13 cellular contexts compared by ENCODE assay signal in the genomic region with DNA sequence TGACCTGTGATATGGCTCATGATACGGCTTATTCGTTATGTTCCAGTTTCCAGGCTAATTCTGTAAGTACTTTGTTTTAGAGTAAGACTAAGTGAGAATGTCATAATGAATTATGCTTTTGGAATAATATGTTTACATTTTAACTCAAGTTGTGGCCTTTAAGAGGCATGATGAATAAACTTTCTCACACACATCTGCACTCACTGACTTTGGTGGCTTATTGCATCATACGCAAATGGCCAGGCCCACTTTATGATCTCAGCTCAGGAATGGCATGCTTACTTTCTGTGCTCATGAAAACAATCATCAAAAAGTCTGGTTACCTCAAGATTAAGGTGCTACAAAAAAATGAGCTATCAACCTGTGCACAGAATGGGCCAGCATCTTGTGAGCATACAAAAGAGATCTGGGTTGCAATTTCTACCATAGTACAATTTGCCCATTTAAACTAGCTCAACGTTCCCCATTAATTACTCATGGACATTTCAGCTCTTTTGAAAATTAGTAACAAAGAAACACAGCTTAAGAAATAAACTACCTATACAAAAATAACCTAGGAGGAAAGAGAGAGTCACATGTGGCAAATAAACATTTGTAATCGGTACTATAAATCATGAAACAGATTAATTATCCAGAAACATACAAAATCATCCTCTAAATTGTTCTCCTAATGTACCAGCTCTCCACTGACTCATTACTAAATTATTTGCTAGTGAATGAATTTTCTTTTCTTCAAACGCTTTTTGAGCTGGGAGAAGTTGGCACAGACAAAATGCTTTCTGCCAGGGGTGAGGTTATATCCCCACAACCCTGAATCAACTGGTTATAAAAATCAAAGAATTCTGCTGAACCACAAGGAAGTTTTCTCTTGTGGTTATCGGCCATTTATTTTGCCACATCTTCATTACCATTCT.
DNase-seq lines count a peak whose midpoint lies in the region; TF ChIP-seq lines count a peak whose summit lies in the region.
"Had no signal": no experiment of that assay in that cellular context is flagged by ENCODE, and none has a peak within 500 bp of the region (broad histone marks: within the 10 kb centered on the region; RNA-seq: fewer than 3 reads in every experiment).

No MANE protein-coding gene starts in this region.

- H3K79me2 ChIP-seq in GM23248 (ENCODE audit: insufficient read depth): no peaks in the 10 kb centered on the region

- no peaks in the 10 kb centered on the region for H3K36me3 ChIP-seq in GM23248 (ENCODE audit: low read depth)
- H3K36me3 ChIP-seq in adipocyte (ENCODE audit: control insufficient read depth, insufficient read depth, low read length, severe bottlenecking): no peaks in the 10 kb centered on the region
- H3K36me3 ChIP-seq in skeletal muscle satellite cell (ENCODE audit: insufficient read depth, low read length): no peaks in the 10 kb centered on the region

- no peak for TF ChIP-seq CTCF in fibroblast of pulmonary artery (IDR thresholded peaks at IDR 0.05; ENCODE audit: low read length, missing control alignments)
- TF ChIP-seq CTCF in dorsolateral prefrontal cortex (IDR thresholded peaks at IDR 0.05 in 54 of 56, conservative IDR thresholded peaks at IDR 0.05 in 2 of 56; ENCODE audit: low read depth in 1 of 56, partially characterized antibody in 56 of 56): no peak
- no peak for TF ChIP-seq CTCF in lower leg skin (IDR thresholded peaks at IDR 0.05)

- H3K27me3 ChIP-seq in GM23248 (replicated peaks; ENCODE audit: insufficient read depth): no peaks in the 10 kb centered on the region
- no peaks in the 10 kb centered on the region for H3K27me3 ChIP-seq in adipocyte (replicated peaks; ENCODE audit: control insufficient read depth, insufficient read depth, low read length)
- H3K27me3 ChIP-seq in skeletal muscle satellite cell (ENCODE audit: control insufficient read depth, insufficient read depth, low read length): no peaks in the 10 kb centered on the region
- H3K27me3 ChIP-seq in dorsolateral prefrontal cortex: no peaks in the 10 kb centered on the region

- H2AFZ ChIP-seq in GM23248: no peak overlapping the region

- no peak overlapping the region for H3K4me3 ChIP-seq in GM23248
- no peak overlapping the region for H3K4me3 ChIP-seq in adipocyte (ENCODE audit: low read length)
- no peak overlapping the region for H3K4me3 ChIP-seq in fibroblast of pulmonary artery (replicated peaks; ENCODE audit: low read depth, low read length)
- no peak overlapping the region for H3K4me3 ChIP-seq in skeletal muscle satellite cell (ENCODE audit: low read length)
- H3K4me3 ChIP-seq in dorsolateral prefrontal cortex: no peak overlapping the region
- H3K4me3 ChIP-seq in lower leg skin (ENCODE audit: low read depth, poor library complexity, severe bottlenecking): no peak overlapping the region

- TF ChIP-seq POLR2A in lower leg skin (IDR thresholded peaks at IDR 0.05): no peak

- in situ Hi-C loops in GM23248 (cut with MboI): no loop called here

- H3K4me2 ChIP-seq in GM23248 (ENCODE audit: unreplicated experiment) (peak overlapping the region; percentile 40), skeletal muscle satellite cell (ENCODE audit: low read length) (peak overlapping the region; percentile 0)

- peaks cover 18% of the 10 kb centered on the region; the same call in 1 of the 2 replicates for H3F3A ChIP-seq in GM23248 (ENCODE audit: insufficient read depth)

- intact Hi-C loops in dorsolateral prefrontal cortex (cut with DNase I): no loop called here
- intact Hi-C loops in lower leg skin (cut with DNase I; ENCODE audit: low total_unique reads): no loop called here

- H4K20me1 ChIP-seq in GM23248 (ENCODE audit: insufficient read depth): no peaks in the 10 kb centered on the region

- peak; percentile 66 for DNase-seq in GM23248
- DNase-seq in adipocyte (ENCODE audit: low read depth): peak; percentile 54
- DNase-seq in fibroblast of pulmonary artery (ENCODE audit: low read depth): peak; percentile 30
- DNase-seq in DMS 273 (lab: John Stamatoyannopoulos, UW; ENCODE audit: unreplicated experiment): no peak
- no peak for DNase-seq in dorsolateral prefrontal cortex
- DNase-seq in iPS-NIHi11 (ENCODE audit: low spot score): no peak
- DNase-seq in lower leg skin (ENCODE audit: low spot score in 2 of 2): no peak
- DNase-seq: activated naive CD8-positive, alpha-beta T cell treated with anti-CD3 and anti-CD28 coated beads, Interleukin-2, amount 10 ng/mL, durations not matched to agents 7 days and 5 days; cortex of kidney; NCI-H446; PC-3; posterior cingulate gyrus had no signal

- H3K9me2 ChIP-seq in GM23248 (ENCODE audit: insufficient read depth): no peaks in the 10 kb centered on the region

- WGBS in GM23248 (ENCODE audit: low coverage in 1 of 2, low lambda C conversion rate in 2 of 2, missing lambda C conversion rate in 2 of 2), 2 experiments: 31 to 33% methylated on average over 7 of the region's 7 CpGs
- WGBS in lower leg skin, 2 donors: 42 to 47% methylated on average over 7 of the region's 7 CpGs

- H3K9ac ChIP-seq in GM23248 (peak overlapping the region; percentile 8; the same call in 1 of the 2 replicates), adipocyte (ENCODE audit: low read length) (no peak overlapping the region), skeletal muscle satellite cell (ENCODE audit: low read depth, low read length) (no peak overlapping the region)

- no peaks in the 10 kb centered on the region for H3K9me3 ChIP-seq in GM23248 (ENCODE audit: low read depth)
- no peaks in the 10 kb centered on the region for H3K9me3 ChIP-seq in adipocyte (ENCODE audit: control insufficient read depth, low read length)
- H3K9me3 ChIP-seq in skeletal muscle satellite cell (replicated peaks; ENCODE audit: low read length): no peaks in the 10 kb centered on the region

- H3K4me1 ChIP-seq in GM23248 (ENCODE audit: insufficient read depth) (peaks cover 12% of the 10 kb centered on the region), adipocyte (ENCODE audit: control insufficient read depth, insufficient read depth, low read length) (peaks cover 10% of the 10 kb centered on the region), skeletal muscle satellite cell (ENCODE audit: control insufficient read depth, insufficient read depth, low read length) (peaks cover 15% of the 10 kb centered on the region)

- H3K27ac ChIP-seq in GM23248 (peak overlapping the region; percentile 10; the same call in 1 of the 2 replicates), dorsolateral prefrontal cortex (no peak overlapping the region)

Comparison
In these comparisons a context has a peak if more than half of its experiments do, and no peak if none do; other contexts are left out.
1. DNase-seq: peak in GM23248 (single experiment), adipocyte (single experiment) and fibroblast of pulmonary artery (single experiment); none in DMS 273 (single experiment), dorsolateral prefrontal cortex (0 of 10), iPS-NIHi11 (single experiment) and lower leg skin (0 of 2).